16 cellular contexts compared by ENCODE assay signal in genomic region chr6:108582618-108583017, GRCh38. TPM values are rescaled to one million over a fixed set of nuclear protein-coding genes. Genes with fewer than 3 reads are reported as not detected.
A peak's percentile ranks its signal among the peaks of the same experiment; 100 is the strongest.
DNase-seq lines count a peak whose midpoint lies in the region; ATAC-seq and TF ChIP-seq lines count a peak whose summit lies in the region.
"Had no signal": no experiment of that assay in that cellular context is flagged by ENCODE, and none has a peak within 500 bp of the region (broad histone marks: within the 10 kb centered on the region; RNA-seq: fewer than 3 reads in every experiment).

No MANE protein-coding gene starts in this region.

- ATAC-seq in heart right ventricle, result no peak
- no peak for ATAC-seq in Right ventricle myocardium inferior
- ATAC-seq: Panc1 had no signal

- H3K79me2 ChIP-seq in osteoblast (ENCODE audit: insufficient read depth, low read length), result peaks cover 88% of the 10 kb centered on the region

- no peak overlapping the region for H2AFZ ChIP-seq in osteoblast (ENCODE audit: low read length)

- peaks cover 47 to 98% (median 94%) of the 10 kb centered on the region in 9 donors for H3K4me1 ChIP-seq in heart right ventricle
- H3K4me1 ChIP-seq in osteoblast (ENCODE audit: insufficient read depth, low read length), result peaks cover 72% of the 10 kb centered on the region
- H3K4me1 ChIP-seq in urinary bladder (ENCODE audit: insufficient read depth), result peaks cover 9% of the 10 kb centered on the region

- peak overlapping the region in 8 of 10 donors; percentile 48 to 65 (median 54) for H3K27ac ChIP-seq in heart right ventricle
- H3K27ac ChIP-seq in coronary artery, result peak overlapping the region; percentile 66 to 76
- peak overlapping the region; percentile 83 for H3K27ac ChIP-seq in osteoblast (ENCODE audit: low read depth, low read length)
- H3K27ac ChIP-seq in urinary bladder (ENCODE audit: low read depth), result peak overlapping the region; percentile 62

- no peak overlapping the region for H3K4me3 ChIP-seq in heart right ventricle
- H3K4me3 ChIP-seq in coronary artery, result peak overlapping the region; percentile 21
- H3K4me3 ChIP-seq in osteoblast (ENCODE audit: insufficient read depth, low read length), result no peak overlapping the region
- H3K4me3 ChIP-seq in urinary bladder (ENCODE audit: low read depth, low read length), result no peak overlapping the region

- intact Hi-C loops in heart right ventricle (cut with DNase I), result loop anchor here in 1 of 10 donors (5.0 kb wide), 1 partner anchor 35 kb away; no protein-coding TSS in a partner anchor
- intact Hi-C loops in Right ventricle myocardium inferior (cut with DNase I), result no loop called here

- 60 to 69% methylated on average over 3 of the region's 3 CpGs for WGBS in heart right ventricle, 2 donors
- WGBS in urinary bladder, result 66% methylated on average over 3 of the region's 3 CpGs

- H3K36me3 ChIP-seq in heart right ventricle, result peaks cover 0 to 17% (median 0%) of the 10 kb centered on the region in 9 donors
- peaks cover 4% of the 10 kb centered on the region for H3K36me3 ChIP-seq in osteoblast (ENCODE audit: insufficient read depth, low read length)
- H3K36me3 ChIP-seq in urinary bladder (ENCODE audit: insufficient read depth), result no peaks in the 10 kb centered on the region

- H3K9me3 ChIP-seq in heart right ventricle, result no peaks in the 10 kb centered on the region
- no peaks in the 10 kb centered on the region for H3K9me3 ChIP-seq in osteoblast (ENCODE audit: low read depth, low read length)
- H3K9me3 ChIP-seq: Caco-2 had no signal

- TF ChIP-seq CTCF in heart right ventricle (IDR thresholded peaks at IDR 0.05) (no peak), coronary artery (IDR thresholded peaks at IDR 0.05) (no peak), osteoblast (IDR thresholded peaks at IDR 0.05; ENCODE audit: extremely low read depth, low read depth, low read length) (no peak)

- H4K20me1 ChIP-seq in osteoblast (ENCODE audit: insufficient read depth, low read length), result peaks cover 78% of the 10 kb centered on the region

- H3K27me3 ChIP-seq in heart right ventricle (no peaks in the 10 kb centered on the region), osteoblast (ENCODE audit: insufficient read depth, low read length) (no peaks in the 10 kb centered on the region)

- no peak for DNase-seq in heart right ventricle
- DNase-seq in Right ventricle myocardium inferior (ENCODE audit: missing footprints), result no peak
- no peak for DNase-seq in coronary artery (ENCODE audit: low spot score)
- DNase-seq in osteoblast (ENCODE audit: insufficient read length, low spot score, missing footprints), result no peak
- no peak for DNase-seq in HK-2 (ENCODE audit: unreplicated experiment)
- DNase-seq in NCI-H2196 (lab: John Stamatoyannopoulos, UW; ENCODE audit: unreplicated experiment), result no peak
- no peak for DNase-seq in iPS-NIHi7 (ENCODE audit: extremely low spot score)
- DNase-seq: activated CD4-positive, alpha-beta T cell treated with anti-CD3 and anti-CD28 coated beads for 4 hours; activated T-cell treated with anti-CD3 and anti-CD28 coated beads, Interleukin-2, amount 50 U/mL, for 1 hour; Caco-2; NCI-H1436 treated with DMSO at 0.1 percent for 48 hours; NCI-H510A; stimulated activated CD4-positive, alpha-beta T cell treated with anti-CD3 and anti-CD28 coated beads, Interleukin-2, amount 100 ng/mL, for 48 hours; T-helper 2 cell had no signal

- no peak overlapping the region for H3K4me2 ChIP-seq in osteoblast (ENCODE audit: insufficient read depth, low read length)

RNA-seq across cellular contexts. Expression of gene FOXO3, which starts 21.9 kb away (rescaled TPM):
- total RNA-seq in heart right ventricle (10 to 100 TPM; 29.4 to 52.6 (median 37.7) TPM), Right ventricle myocardium inferior (32.3 TPM), osteoblast (52.2 and 53.2 TPM in 2 replicates), urinary bladder (43.7 TPM)
- polyA plus RNA-seq in heart right ventricle (10 to 100 TPM; 16.8 to 19.3 TPM), urinary bladder (48.2 TPM)
